Comparison of ENCODE assay signal across 11 cellular contexts in the genomic region with DNA sequence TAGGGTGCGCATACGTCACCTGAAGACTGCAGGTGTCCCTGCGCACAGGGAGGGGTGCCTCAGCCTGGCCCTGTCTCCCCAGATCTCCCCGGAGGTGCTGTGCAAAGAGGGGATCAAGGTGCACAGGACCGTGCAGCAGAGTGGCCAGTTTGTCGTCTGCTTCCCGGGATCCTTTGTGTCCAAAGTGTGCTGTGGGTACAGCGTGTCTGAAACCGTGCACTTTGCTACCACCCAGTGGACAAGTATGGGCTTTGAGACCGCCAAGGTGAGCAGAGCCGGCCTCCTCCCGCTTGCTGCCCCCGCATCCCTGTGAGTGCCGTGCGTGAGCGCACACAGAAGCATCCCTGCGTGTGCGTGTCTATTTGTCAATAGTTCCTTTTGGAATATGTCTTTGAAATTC.
DNase-seq lines count a peak whose midpoint lies in the region; ATAC-seq and TF ChIP-seq lines count a peak whose summit lies in the region.
"Had no signal": no experiment of that assay in that cellular context is flagged by ENCODE, and none has a peak within 500 bp of the region (broad histone marks: within the 10 kb centered on the region; RNA-seq: fewer than 3 reads in every experiment).

No MANE protein-coding gene starts in this region.

- no peak overlapping the region for H3K4me3 Mint-ChIP-seq in chondrocyte (ENCODE audit: unreplicated experiment)
- no peak overlapping the region for H3K4me3 Mint-ChIP-seq in neural crest cell

- no peaks in the 10 kb centered on the region for H3K4me1 Mint-ChIP-seq in chondrocyte (ENCODE audit: low read depth)
- peaks cover 10% of the 10 kb centered on the region for H3K4me1 Mint-ChIP-seq in neural crest cell

- H3K36me3 Mint-ChIP-seq in chondrocyte (ENCODE audit: low read depth): peaks cover 27% of the 10 kb centered on the region
- H3K36me3 Mint-ChIP-seq in neural crest cell (ENCODE audit: low read depth): peaks cover 31% of the 10 kb centered on the region

- no peaks in the 10 kb centered on the region for H3K27me3 Mint-ChIP-seq in chondrocyte (ENCODE audit: low read depth)
- no peaks in the 10 kb centered on the region for H3K27me3 Mint-ChIP-seq in neural crest cell (ENCODE audit: low read depth)

- TF ChIP-seq CTCF in chondrocyte (IDR thresholded peaks at IDR 0.05) (peak; percentile 59), neural crest cell (conservative IDR thresholded peaks at IDR 0.05) (peak; percentile 25)

- peak; percentile 33; the same call in 1 of the 2 replicates for TF ChIP-seq RAD21 in Ishikawa (IDR thresholded peaks at IDR 0.05; ENCODE audit: low read depth)

- no peak for ATAC-seq in HG02884 (IDR thresholded peaks at IDR 0.05; ENCODE audit: unreplicated experiment)
- ATAC-seq in HG03432 (IDR thresholded peaks at IDR 0.05; ENCODE audit: unreplicated experiment): no peak

- H3K27ac Mint-ChIP-seq in chondrocyte (ENCODE audit: unreplicated experiment) (no peak overlapping the region), neural crest cell (ENCODE audit: unreplicated experiment) (peak overlapping the region; percentile 78)

- TF ChIP-seq EP300 in Ishikawa (IDR thresholded peaks at IDR 0.05; ENCODE audit: borderline replicate concordance): no peak

- no peaks in the 10 kb centered on the region for H3K9me3 Mint-ChIP-seq in chondrocyte (ENCODE audit: low read depth)
- H3K9me3 Mint-ChIP-seq in neural crest cell: no peaks in the 10 kb centered on the region

- DNase-seq in D341Med (ENCODE audit: low spot score) (peak; percentile 55), chondrocyte (ENCODE audit: low spot score) (peak; percentile 70), neural crest cell (ENCODE audit: low read depth, low spot score) (no peak), NCI-H1048 (lab: John Stamatoyannopoulos, UW) (no peak)
- DNase-seq in activated CD4-positive, CD25-positive, alpha-beta regulatory T cell treated with anti-CD3 and anti-CD28 coated beads, Interleukin-2, amount 50 U/mL, for 72 hours: no peak
- DNase-seq: activated naive CD4-positive, alpha-beta T cell treated with anti-CD3 and anti-CD28 coated beads, Interleukin-2, amount 50 U/mL, for 16 hours; NCI-H187 treated with DMSO at 0.1 percent for 48 hours; T-helper 9 cell had no signal

TF ChIP-seq in Ishikawa, 13 proteins besides CTCF, POLR2A, EP300 and RAD21:
- no peak for TF ChIP-seq TCF12 (IDR thresholded peaks at IDR 0.05; ENCODE audit: low read depth)
- no peak for TF ChIP-seq CREB1 (IDR thresholded peaks at IDR 0.05; ENCODE audit: low read depth)
- TF ChIP-seq EGR1 (IDR thresholded peaks at IDR 0.05): no peak
- TF ChIP-seq, protein P1, sequence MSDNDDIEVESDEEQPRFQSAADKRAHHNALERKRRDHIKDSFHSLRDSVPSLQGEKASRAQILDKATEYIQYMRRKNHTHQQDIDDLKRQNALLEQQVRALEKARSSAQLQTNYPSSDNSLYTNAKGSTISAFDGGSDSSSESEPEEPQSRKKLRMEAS (IDR thresholded peaks at IDR 0.05): no peak
- no peak for TF ChIP-seq TAF1 (IDR thresholded peaks at IDR 0.05; ENCODE audit: low read depth)
- no peak for TF ChIP-seq CEBPB (IDR thresholded peaks at IDR 0.05)
- no peak for TF ChIP-seq NFIC (IDR thresholded peaks at IDR 0.05)
- TF ChIP-seq FOXM1 (IDR thresholded peaks at IDR 0.05; ENCODE audit: borderline replicate concordance, low read depth): no peak

Comparison
In these comparisons a context has a peak if more than half of its experiments do, and no peak if none do; other contexts are left out.
1. DNase-seq: peak in D341Med (single experiment) and chondrocyte (single experiment); none in neural crest cell (single experiment), activated CD4-positive, CD25-positive, alpha-beta regulatory T cell treated with anti-CD3 and anti-CD28 coated beads, Interleukin-2, amount 50 U/mL, for 72 hours (single experiment) and NCI-H1048 (single experiment).